Comparison of ENCODE assay signal across 9 cellular contexts in genomic region chr10:79147796-79148451, GRCh38.
A peak's percentile ranks its signal among the peaks of the same experiment; 100 is the strongest.
DNase-seq lines count a peak whose midpoint lies in the region; ATAC-seq and TF ChIP-seq lines count a peak whose summit lies in the region.
"Had no signal": no experiment of that assay in that cellular context is flagged by ENCODE, and none has a peak within 500 bp of the region (broad histone marks: within the 10 kb centered on the region; RNA-seq: fewer than 3 reads in every experiment).

No MANE protein-coding gene starts in this region.

- H3K27ac Mint-ChIP-seq in activated CD8-positive, alpha-beta T cell treated with anti-CD3 and anti-CD28 coated beads, Interleukin-2, amount 10 ng/mL, durations not matched to agents 7 days and 5 days = peak overlapping the region; percentile 89

- H4K20me1 ChIP-seq in GM23248 (ENCODE audit: insufficient read depth) (no peaks in the 10 kb centered on the region), smooth muscle cell (ENCODE audit: low read depth) (peaks cover 26% of the 10 kb centered on the region)

- H3K4me3 ChIP-seq in GM23248 = no peak overlapping the region
- no peak overlapping the region for H3K4me3 ChIP-seq in right cardiac atrium (ENCODE audit: low read length)
- H3K4me3 ChIP-seq in smooth muscle cell = no peak overlapping the region

- CTCF ChIA-PET in activated CD8-positive, alpha-beta T cell treated with anti-CD3 and anti-CD28 coated beads, Interleukin-2, amount 10 ng/mL, durations not matched to agents 7 days and 5 days (lab: Charles Lee) = no interaction called here

- H3K4me1 ChIP-seq in GM23248 (ENCODE audit: insufficient read depth) (peaks cover 68% of the 10 kb centered on the region), right cardiac atrium (ENCODE audit: control insufficient read depth, insufficient read depth, low read length) (peaks cover 67% of the 10 kb centered on the region), smooth muscle cell (ENCODE audit: low read depth) (peaks cover 38% of the 10 kb centered on the region)

- no peak for TF ChIP-seq CTCF in smooth muscle cell (IDR thresholded peaks at IDR 0.05; ENCODE audit: borderline replicate concordance, insufficient read depth, poor library complexity, severe bottlenecking)

- H3K4me3 Mint-ChIP-seq in activated CD8-positive, alpha-beta T cell treated with anti-CD3 and anti-CD28 coated beads, Interleukin-2, amount 10 ng/mL, durations not matched to agents 7 days and 5 days = no peak overlapping the region

- H3K9me3 ChIP-seq in GM23248 (ENCODE audit: low read depth) (no peaks in the 10 kb centered on the region), right cardiac atrium (ENCODE audit: control insufficient read depth, low read length) (no peaks in the 10 kb centered on the region), smooth muscle cell (replicated peaks; ENCODE audit: low read depth) (no peaks in the 10 kb centered on the region)

- whole genome bisulfite sequencing in GM23248 (ENCODE audit: low coverage in 1 of 2, low lambda C conversion rate in 2 of 2, missing lambda C conversion rate in 2 of 2), 2 experiments = 83 to 87% methylated on average over 7 of the region's 7 CpGs
- 45% methylated on average over 7 of the region's 7 CpGs for WGBS in right cardiac atrium
- 80% methylated on average over 7 of the region's 7 CpGs for WGBS in smooth muscle cell (ENCODE audit: low lambda C conversion rate)

- H3K9me3 Mint-ChIP-seq in activated CD8-positive, alpha-beta T cell treated with anti-CD3 and anti-CD28 coated beads, Interleukin-2, amount 10 ng/mL, durations not matched to agents 7 days and 5 days (ENCODE audit: insufficient read depth) = no peaks in the 10 kb centered on the region

- intact Hi-C loops in right cardiac atrium (cut with DNase I) = loop anchor here in 2 of 4 donors (5.0 to 10.0 kb wide), 3 partner anchors 34 to 76 kb away; no protein-coding TSS in a partner anchor

- H3K27ac ChIP-seq in GM23248 = peak overlapping the region; percentile 99
- peak overlapping the region; percentile 97 for H3K27ac ChIP-seq in right cardiac atrium (ENCODE audit: low read length)
- H3K27ac ChIP-seq in smooth muscle cell (ENCODE audit: low read depth) = peak overlapping the region; percentile 100

- H3K4me2 ChIP-seq in GM23248 (ENCODE audit: unreplicated experiment) = no peak overlapping the region
- no peak overlapping the region for H3K4me2 ChIP-seq in smooth muscle cell

- no peak overlapping the region for H2AFZ ChIP-seq in GM23248
- H2AFZ ChIP-seq in smooth muscle cell (ENCODE audit: low read depth) = no peak overlapping the region

- H3F3A ChIP-seq in GM23248 (ENCODE audit: insufficient read depth) (peaks cover 64% of the 10 kb centered on the region), smooth muscle cell (ENCODE audit: low read depth) (peaks cover 14% of the 10 kb centered on the region)

- peaks cover 76% of the 10 kb centered on the region for H3K4me1 Mint-ChIP-seq in activated CD8-positive, alpha-beta T cell treated with anti-CD3 and anti-CD28 coated beads, Interleukin-2, amount 10 ng/mL, durations not matched to agents 7 days and 5 days (ENCODE audit: low read depth)

- H3K9me2 ChIP-seq in GM23248 (ENCODE audit: insufficient read depth) = no peaks in the 10 kb centered on the region

- H3K9ac ChIP-seq in GM23248 = peak overlapping the region; percentile 85
- H3K9ac ChIP-seq in smooth muscle cell (ENCODE audit: low read depth) = no peak overlapping the region

- peaks cover 46% of the 10 kb centered on the region for H3K79me2 ChIP-seq in GM23248 (ENCODE audit: insufficient read depth)
- peaks cover 33% of the 10 kb centered on the region for H3K79me2 ChIP-seq in smooth muscle cell (ENCODE audit: low read depth)

- POLR2A ChIA-PET in activated CD8-positive, alpha-beta T cell treated with anti-CD3 and anti-CD28 coated beads, Interleukin-2, amount 10 ng/mL, durations not matched to agents 7 days and 5 days (lab: Charles Lee) = interaction anchor here (2.0 kb wide), 1 partner anchor 10 kb away, joined by 4 read pairs; no protein-coding TSS in a partner anchor

- H3K27me3 ChIP-seq in GM23248 (replicated peaks; ENCODE audit: insufficient read depth) = no peaks in the 10 kb centered on the region
- H3K27me3 ChIP-seq in right cardiac atrium (ENCODE audit: control insufficient read depth, insufficient read depth) = no peaks in the 10 kb centered on the region
- H3K27me3 ChIP-seq in smooth muscle cell (ENCODE audit: low read depth) = no peaks in the 10 kb centered on the region

- in situ Hi-C loops in GM23248 (cut with MboI) = no loop called here

- H3K36me3 Mint-ChIP-seq in activated CD8-positive, alpha-beta T cell treated with anti-CD3 and anti-CD28 coated beads, Interleukin-2, amount 10 ng/mL, durations not matched to agents 7 days and 5 days (ENCODE audit: low read depth) = no peaks in the 10 kb centered on the region

- no peak for ATAC-seq in activated CD8-positive, alpha-beta T cell treated with anti-CD3 and anti-CD28 coated beads, Interleukin-2, amount 10 ng/mL, durations not matched to agents 7 days and 5 days
- no peak for ATAC-seq in right cardiac atrium
- ATAC-seq in GM21515 (IDR thresholded peaks at IDR 0.05; ENCODE audit: unreplicated experiment) = no peak
- ATAC-seq in GM21825 (IDR thresholded peaks at IDR 0.05; ENCODE audit: unreplicated experiment) = no peak
- ATAC-seq in HG02884 (IDR thresholded peaks at IDR 0.05; ENCODE audit: unreplicated experiment) = no peak

- no peaks in the 10 kb centered on the region for H3K27me3 Mint-ChIP-seq in activated CD8-positive, alpha-beta T cell treated with anti-CD3 and anti-CD28 coated beads, Interleukin-2, amount 10 ng/mL, durations not matched to agents 7 days and 5 days (ENCODE audit: low read depth)

- H3K36me3 ChIP-seq in GM23248 (ENCODE audit: low read depth) = no peaks in the 10 kb centered on the region; the same call in 1 of the 2 replicates
- H3K36me3 ChIP-seq in smooth muscle cell (ENCODE audit: low read depth) = no peaks in the 10 kb centered on the region

- DNase-seq in GM23248 (no peak), right cardiac atrium (peak in 1 of 3 donors; percentile 69), smooth muscle cell (lab: John Stamatoyannopoulos, UW; ENCODE audit: unreplicated experiment) (no peak)
- DNase-seq in activated CD8-positive, alpha-beta T cell treated with anti-CD3 and anti-CD28 coated beads, Interleukin-2, amount 10 ng/mL, durations not matched to agents 7 days and 5 days = no peak
- no peak for DNase-seq in activated CD4-positive, CD25-positive, alpha-beta regulatory T cell treated with anti-CD3 and anti-CD28 coated beads, Interleukin-2, amount 50 U/mL, for 72 hours
- DNase-seq: activated CD4-positive, alpha-beta T cell treated with anti-CD3 and anti-CD28 coated beads for 4 hours had no signal
